In genomic region chr17:50505731-50506130, GRCh38 we compare ENCODE assay signal across 1 cellular context.
A peak's percentile ranks its signal among the peaks of the same experiment; 100 is the strongest.
TF ChIP-seq lines count a peak whose summit lies in the region.

No MANE protein-coding gene starts in this region.

TF ChIP-seq in HepG2, 621 proteins besides CTCF, POLR2A, EP300 and RAD21:
- TF ChIP-seq ZNF503 (CRISPR knock-in tag; IDR thresholded peaks at IDR 0.05), result no peak
- no peak for TF ChIP-seq NCOA1 (CRISPR knock-in tag; IDR thresholded peaks at IDR 0.05)
- no peak for TF ChIP-seq ZNF746 (CRISPR knock-in tag; IDR thresholded peaks at IDR 0.05)
- TF ChIP-seq ETV5 (CRISPR knock-in tag; IDR thresholded peaks at IDR 0.05; ENCODE audit: borderline replicate concordance), result no peak
- no peak for TF ChIP-seq GPN1 (CRISPR knock-in tag; IDR thresholded peaks at IDR 0.05; ENCODE audit: borderline replicate concordance)
- no peak for TF ChIP-seq MEIS1 (CRISPR knock-in tag; IDR thresholded peaks at IDR 0.05; ENCODE audit: borderline replicate concordance)
- TF ChIP-seq LCORL (IDR thresholded peaks at IDR 0.05), result no peak
- TF ChIP-seq LCORL (CRISPR knock-in tag; IDR thresholded peaks at IDR 0.05), result no peak
- 0 out of 2 replicates have a peak, but pooled peaks have one; percentile 24 for TF ChIP-seq MXD1 (CRISPR knock-in tag; IDR thresholded peaks at IDR 0.05)
- TF ChIP-seq CREBL2 (CRISPR knock-in tag; IDR thresholded peaks at IDR 0.05; ENCODE audit: borderline replicate concordance), result no peak
- TF ChIP-seq CAMTA2 (CRISPR knock-in tag; IDR thresholded peaks at IDR 0.05; ENCODE audit: borderline replicate concordance), result 0 out of 2 replicates have a peak, but pooled peaks have one; percentile 33
- no peak for TF ChIP-seq FOXP1 (IDR thresholded peaks at IDR 0.05)
- TF ChIP-seq FOXP1 (CRISPR knock-in tag; IDR thresholded peaks at IDR 0.05), result no peak
- no peak for TF ChIP-seq SMAD3 (CRISPR knock-in tag; IDR thresholded peaks at IDR 0.05)
- TF ChIP-seq ZNF570 (CRISPR knock-in tag; IDR thresholded peaks at IDR 0.05; ENCODE audit: borderline replicate concordance), result no peak
- no peak for TF ChIP-seq PHF21A (CRISPR knock-in tag; IDR thresholded peaks at IDR 0.05)
- TF ChIP-seq ARID3A (IDR thresholded peaks at IDR 0.05; ENCODE audit: low read depth, low read length), result no peak
- TF ChIP-seq KMT2B (CRISPR knock-in tag; IDR thresholded peaks at IDR 0.05), result no peak
- TF ChIP-seq ZNF580 (CRISPR knock-in tag; IDR thresholded peaks at IDR 0.05; ENCODE audit: borderline replicate concordance, low read depth), result no peak
- no peak for TF ChIP-seq ZNF3 (CRISPR knock-in tag; IDR thresholded peaks at IDR 0.05)
- TF ChIP-seq ZNF337 (CRISPR knock-in tag; IDR thresholded peaks at IDR 0.05; ENCODE audit: borderline replicate concordance, low read depth), result no peak
- no peak for TF ChIP-seq ZNF329 (CRISPR knock-in tag; IDR thresholded peaks at IDR 0.05; ENCODE audit: low read depth)
- no peak for TF ChIP-seq ZBTB33 (CRISPR knock-in tag; IDR thresholded peaks at IDR 0.05)
- TF ChIP-seq ZBTB7B (CRISPR knock-in tag; IDR thresholded peaks at IDR 0.05), result 0 out of 2 replicates have a peak, but pooled peaks have one; percentile 32
- TF ChIP-seq ZFP91 (CRISPR knock-in tag; IDR thresholded peaks at IDR 0.05; ENCODE audit: borderline replicate concordance), result no peak
- TF ChIP-seq BATF2 (CRISPR knock-in tag; IDR thresholded peaks at IDR 0.05), result no peak
- no peak for TF ChIP-seq AGO2 (optimal IDR thresholded peaks at IDR 0.05; ENCODE audit: low read depth, low read length)
- peak; percentile 59; the same call in 1 of the 2 replicates for TF ChIP-seq HIVEP1 (CRISPR knock-in tag; IDR thresholded peaks at IDR 0.05)
- no peak for TF ChIP-seq TGIF2 (CRISPR knock-in tag; IDR thresholded peaks at IDR 0.05)
- TF ChIP-seq SP1 (IDR thresholded peaks at IDR 0.05), result no peak
- no peak for TF ChIP-seq SP1 (CRISPR knock-in tag; IDR thresholded peaks at IDR 0.05)
- 0 out of 2 replicates have a peak, but pooled peaks have one; percentile 16 for TF ChIP-seq ZNF501 (CRISPR knock-in tag; IDR thresholded peaks at IDR 0.05)
- no peak for TF ChIP-seq TOE1 (CRISPR knock-in tag; IDR thresholded peaks at IDR 0.05)
